ENCODE assay signal across 8 cellular contexts in genomic region chrX:136780738-136781137, GRCh38. TPM values are rescaled to one million over a fixed set of nuclear protein-coding genes. Genes with fewer than 3 reads are reported as not detected.
DNase-seq lines count a peak whose midpoint lies in the region; ATAC-seq and TF ChIP-seq lines count a peak whose summit lies in the region.

ARHGEF6 (minus strand) TSS chrX:136780932; CDS start chrX:136780882, 50 bp downstream.

- peaks cover 6% of the 10 kb centered on the region; the same call in 1 of the 2 replicates for H3F3A ChIP-seq in GM23248 (ENCODE audit: insufficient read depth)

- peaks cover 0 to 1% of the 10 kb centered on the region in 2 donors for H3K27me3 Mint-ChIP-seq in CD8-positive, alpha-beta memory T cell
- peaks cover 0 to 10% of the 10 kb centered on the region in 2 donors for H3K27me3 Mint-ChIP-seq in T-cell
- H3K27me3 Mint-ChIP-seq in stimulated activated naive CD8-positive, alpha-beta T cell treated with anti-CD3 and anti-CD28 coated beads, Interleukin-15, Interleukin-2, amounts not matched to agents 100 ng/mL and 50 ng/mL, for 24 hours: no peaks in the 10 kb centered on the region

- DNase-seq in CD8-positive, alpha-beta memory T cell: peak in 3 of 5 donors; percentile 26 to 48 (median 47)
- peak; percentile 49 for DNase-seq in GM23248
- peak in 24 of 34 experiments; percentile 8 to 50 (median 27) for DNase-seq in T-cell
- peak; percentile 8 for DNase-seq in fibroblast of the aortic adventitia (ENCODE audit: low read depth)
- no peak for DNase-seq in NCI-H226
- no peak for DNase-seq in 8988T
- no peak for DNase-seq in SHP77 (lab: John Stamatoyannopoulos, UW)

- no peaks in the 10 kb centered on the region for H3K36me3 ChIP-seq in CD8-positive, alpha-beta memory T cell (ENCODE audit: insufficient read depth, low read length)
- H3K36me3 ChIP-seq in GM23248 (ENCODE audit: low read depth): no peaks in the 10 kb centered on the region

- H3K9me3 ChIP-seq in CD8-positive, alpha-beta memory T cell (ENCODE audit: low read length): no peaks in the 10 kb centered on the region
- no peaks in the 10 kb centered on the region for H3K9me3 ChIP-seq in GM23248 (ENCODE audit: low read depth)

- no peak for TF ChIP-seq CTCF in fibroblast of the aortic adventitia (IDR thresholded peaks at IDR 0.05; ENCODE audit: insufficient read depth, low read length)

- no peaks in the 10 kb centered on the region for H4K20me1 ChIP-seq in GM23248 (ENCODE audit: insufficient read depth)

- H3K36me3 Mint-ChIP-seq in CD8-positive, alpha-beta memory T cell: peaks cover 0 to 14% (median 0%) of the 10 kb centered on the region in 3 donors
- H3K36me3 Mint-ChIP-seq in T-cell: peaks cover 10% of the 10 kb centered on the region
- no peaks in the 10 kb centered on the region for H3K36me3 Mint-ChIP-seq in stimulated activated naive CD8-positive, alpha-beta T cell treated with anti-CD3 and anti-CD28 coated beads, Interleukin-15, Interleukin-2, amounts not matched to agents 100 ng/mL and 50 ng/mL, for 24 hours (ENCODE audit: low read depth)

- 3 to 5% methylated on average over 7 to 10 of the region's 10 CpGs for WGBS in GM23248 (ENCODE audit: low coverage in 1 of 2, low lambda C conversion rate in 2 of 2, missing lambda C conversion rate in 2 of 2), 2 experiments

- H3K27me3 ChIP-seq in CD8-positive, alpha-beta memory T cell (ENCODE audit: insufficient read depth, low read length, poor library complexity, severe bottlenecking): no peaks in the 10 kb centered on the region
- H3K27me3 ChIP-seq in GM23248 (replicated peaks; ENCODE audit: insufficient read depth): no peaks in the 10 kb centered on the region

- peak; percentile 77 to 86 (median 80) for ATAC-seq in T-cell (replicated peaks in 1 of 4)

- peaks cover 44 to 75% (median 67%) of the 10 kb centered on the region in 3 donors for H3K4me1 Mint-ChIP-seq in CD8-positive, alpha-beta memory T cell
- H3K4me1 Mint-ChIP-seq in T-cell: peaks cover 58 to 69% (median 59%) of the 10 kb centered on the region in 3 donors
- H3K4me1 Mint-ChIP-seq in stimulated activated naive CD8-positive, alpha-beta T cell treated with anti-CD3 and anti-CD28 coated beads, Interleukin-15, Interleukin-2, amounts not matched to agents 100 ng/mL and 50 ng/mL, for 24 hours (ENCODE audit: low read depth): peaks cover 63% of the 10 kb centered on the region

- no peaks in the 10 kb centered on the region for H3K79me2 ChIP-seq in GM23248 (ENCODE audit: insufficient read depth)

- in situ Hi-C loops in GM23248 (cut with MboI): no loop called here

- peak within 1 kb of the TSS; percentile 87 to 97 (median 92) for H3K27ac Mint-ChIP-seq in CD8-positive, alpha-beta memory T cell
- H3K27ac Mint-ChIP-seq in T-cell: peak within 1 kb of the TSS; percentile 90 to 98
- H3K27ac Mint-ChIP-seq in stimulated activated naive CD8-positive, alpha-beta T cell treated with anti-CD3 and anti-CD28 coated beads, Interleukin-15, Interleukin-2, amounts not matched to agents 100 ng/mL and 50 ng/mL, for 24 hours: peak within 1 kb of the TSS; percentile 96

- peak within 1 kb of the TSS; percentile 90 to 94 (median 92) for H3K4me3 Mint-ChIP-seq in CD8-positive, alpha-beta memory T cell
- peak within 1 kb of the TSS; percentile 87 to 93 (median 93) for H3K4me3 Mint-ChIP-seq in T-cell
- H3K4me3 Mint-ChIP-seq in stimulated activated naive CD8-positive, alpha-beta T cell treated with anti-CD3 and anti-CD28 coated beads, Interleukin-15, Interleukin-2, amounts not matched to agents 100 ng/mL and 50 ng/mL, for 24 hours: peak within 1 kb of the TSS; percentile 94

- peak within 1 kb of the TSS; percentile 48 for H3K27ac ChIP-seq in CD8-positive, alpha-beta memory T cell (ENCODE audit: low read depth, low read length)
- peak within 1 kb of the TSS; percentile 40 for H3K27ac ChIP-seq in GM23248

- peaks cover 36% of the 10 kb centered on the region for H3K4me1 ChIP-seq in CD8-positive, alpha-beta memory T cell (ENCODE audit: insufficient read depth, low read length)
- 0 out of 2 replicates have a peak, but pooled peaks cover 2% of the 10 kb centered on the region for H3K4me1 ChIP-seq in GM23248 (ENCODE audit: insufficient read depth)

- POLR2A ChIA-PET in CD8-positive, alpha-beta memory T cell (lab: Charles Lee): interaction anchor here (0.8 to 0.9 kb wide), 2 partner anchors 98 to 106 kb away, joined by 4 read pairs; no protein-coding TSS in a partner anchor
- POLR2A ChIA-PET in T-cell (lab: Charles Lee): interaction anchor here in 1 of 2 donors (1.3 kb wide), 1 partner anchor 91 kb away, joined by 3 read pairs; no protein-coding TSS in a partner anchor

- CTCF ChIA-PET in CD8-positive, alpha-beta memory T cell (lab: Charles Lee): interaction anchor here (1.7 kb wide), 1 partner anchor 13 kb away, joined by 7 read pairs; no protein-coding TSS in a partner anchor
- CTCF ChIA-PET in T-cell (lab: Charles Lee): no interaction called here

- no peaks in the 10 kb centered on the region for H3K9me3 Mint-ChIP-seq in CD8-positive, alpha-beta memory T cell
- no peaks in the 10 kb centered on the region for H3K9me3 Mint-ChIP-seq in T-cell
- no peaks in the 10 kb centered on the region for H3K9me3 Mint-ChIP-seq in stimulated activated naive CD8-positive, alpha-beta T cell treated with anti-CD3 and anti-CD28 coated beads, Interleukin-15, Interleukin-2, amounts not matched to agents 100 ng/mL and 50 ng/mL, for 24 hours

- H3K4me3 ChIP-seq in CD8-positive, alpha-beta memory T cell (ENCODE audit: low read length): peak within 1 kb of the TSS; percentile 77
- H3K4me3 ChIP-seq in GM23248: peak within 1 kb of the TSS; percentile 70
- H3K4me3 ChIP-seq in fibroblast of the aortic adventitia (ENCODE audit: low read depth, low read length): no peak within 1 kb of the TSS

- H3K9me2 ChIP-seq in GM23248 (ENCODE audit: insufficient read depth): no peaks in the 10 kb centered on the region

- H3K4me2 ChIP-seq in GM23248 (ENCODE audit: unreplicated experiment): peak within 1 kb of the TSS; percentile 95

- peak within 1 kb of the TSS; percentile 74 for H3K9ac ChIP-seq in GM23248

- peak within 1 kb of the TSS; percentile 94 for H2AFZ ChIP-seq in GM23248

RNA-seq across cellular contexts. Expression of gene ARHGEF6, which starts in this region (rescaled TPM):
- total RNA-seq in CD8-positive, alpha-beta memory T cell: 10 to 100 TPM; 25.6 to 27.0 TPM
- polyA plus RNA-seq in CD8-positive, alpha-beta memory T cell: 60.7 TPM
- 5.9 and 7.7 TPM in 2 replicates for total RNA-seq in GM23248 (2014; rRNA removed; shearing (Covaris generic))
- polyA plus RNA-seq in GM23248 (2016; fragmentation: Nextera tagmentation; extraction: Ambion mirVana): 3.6 and 4.3 TPM in 2 replicates
- total RNA-seq in T-cell (10 to 100 TPM; 63.4 to 79.9 (median 72.9) TPM), fibroblast of the aortic adventitia (ENCODE audit: low replicate concordance) (8.2 and 10.0 TPM in 2 replicates)

Comparison
In these comparisons a context has a peak if more than half of its experiments do, and no peak if none do; other contexts are left out.
1. RNA of gene ARHGEF6 (polyA plus RNA-seq): 60.7 TPM in CD8-positive, alpha-beta memory T cell (single experiment); 3.6 to 4.3 TPM in GM23248; every median in the first group is over 10 times any median in the second.
2. DNase-seq: peak in CD8-positive, alpha-beta memory T cell (3 of 5), GM23248 (single experiment), T-cell (24 of 34) and fibroblast of the aortic adventitia (single experiment); none in NCI-H226 (single experiment), 8988T (single experiment) and SHP77 (0 of 2).
3. Peak in every context shown above with its lines, with median percentiles within 50 percentile points of each other: H3K27ac Mint-ChIP-seq and H3K4me3 Mint-ChIP-seq.